20 cellular contexts compared by ENCODE assay signal in genomic region chr3:193809106-193809505, GRCh38.
"Had no signal": no experiment of that assay in that cellular context is flagged by ENCODE, and none has a peak within 500 bp of the region (broad histone marks: within the 10 kb centered on the region; RNA-seq: fewer than 3 reads in every experiment).

No MANE protein-coding gene starts in this region.

- H3K4me3 Mint-ChIP-seq: natural killer cell; stimulated activated naive B cell treated with anti-CD40 and anti-IgM and Interleukin-4, amounts not matched to agents 10 μg/mL and 1 μg/mL and 100 μg/mL, for 72 hours; stimulated activated naive CD8-positive, alpha-beta T cell treated with anti-CD3 and anti-CD28 coated beads, Interleukin-15, Interleukin-2, amounts not matched to agents 100 ng/mL and 50 ng/mL, for 24 hours had no signal

- H3K4me1 ChIP-seq: lower lobe of right lung, parathyroid adenoma, tibial nerve, upper lobe of right lung, uterus had no signal

- H3K27ac Mint-ChIP-seq: natural killer cell; stimulated activated naive B cell treated with anti-CD40 and anti-IgM and Interleukin-4, amounts not matched to agents 10 μg/mL and 1 μg/mL and 100 μg/mL, for 72 hours; stimulated activated naive CD8-positive, alpha-beta T cell treated with anti-CD3 and anti-CD28 coated beads, Interleukin-15, Interleukin-2, amounts not matched to agents 100 ng/mL and 50 ng/mL, for 24 hours had no signal

- H3K36me3 ChIP-seq: gastrocnemius medialis, lower lobe of right lung, right atrium auricular region, thoracic aorta, tibial nerve, upper lobe of right lung, uterus had no signal

- H3K79me2 ChIP-seq: parathyroid adenoma had no signal

- ATAC-seq: esophagus mucosa; gastrocnemius medialis; left ventricle myocardium superior; lower lobe of right lung; natural killer cell; stimulated activated naive B cell treated with anti-CD40 and anti-IgM and Interleukin-4, amounts not matched to agents 10 μg/mL and 1 μg/mL and 100 μg/mL, for 72 hours; upper lobe of right lung had no signal

- H3K9me3 ChIP-seq: gastrocnemius medialis, lower lobe of right lung, right atrium auricular region, thoracic aorta, tibial nerve, upper lobe of right lung, uterus had no signal

- H3K27me3 ChIP-seq: gastrocnemius medialis, right atrium auricular region, tibial nerve, upper lobe of right lung, uterus had no signal

- H3K36me3 Mint-ChIP-seq: natural killer cell; stimulated activated naive B cell treated with anti-CD40 and anti-IgM and Interleukin-4, amounts not matched to agents 10 μg/mL and 1 μg/mL and 100 μg/mL, for 72 hours had no signal

- H3K9ac ChIP-seq: parathyroid adenoma had no signal

- H3K4me1 Mint-ChIP-seq: natural killer cell had no signal

- H3K27ac ChIP-seq: epithelial cell of prostate, gastrocnemius medialis, lower lobe of right lung, parathyroid adenoma, right atrium auricular region, skin epidermis, thoracic aorta, tibial nerve, upper lobe of right lung, uterus had no signal

- DNase-seq: cortex of kidney; foreskin fibroblast; gastrocnemius medialis; head of caudate nucleus; left ventricle myocardium superior; lower lobe of right lung; natural killer cell; stimulated activated CD4-positive, alpha-beta T cell treated with anti-CD3 and anti-CD28 coated beads, Interleukin-15, amount 100 ng/mL, for 24 hours; stimulated activated CD4-positive, alpha-beta T cell treated with anti-CD3 and anti-CD28 coated beads, Interleukin-2, amount 100 ng/mL, for 48 hours; stimulated activated naive B cell treated with anti-CD40 and anti-IgM and Interleukin-4, amounts not matched to agents 10 μg/mL and 1 μg/mL and 100 μg/mL, for 72 hours; upper lobe of right lung; uterus had no signal

- H3K4me3 ChIP-seq: gastrocnemius medialis, lower lobe of right lung, right atrium auricular region, skin epidermis, thoracic aorta, tibial nerve, upper lobe of right lung, uterus had no signal

- H3K9me3 Mint-ChIP-seq: natural killer cell; stimulated activated naive B cell treated with anti-CD40 and anti-IgM and Interleukin-4, amounts not matched to agents 10 μg/mL and 1 μg/mL and 100 μg/mL, for 72 hours; stimulated activated naive CD8-positive, alpha-beta T cell treated with anti-CD3 and anti-CD28 coated beads, Interleukin-15, Interleukin-2, amounts not matched to agents 100 ng/mL and 50 ng/mL, for 24 hours had no signal
